ENCODE assay signal across 23 cellular contexts in the genomic region with DNA sequence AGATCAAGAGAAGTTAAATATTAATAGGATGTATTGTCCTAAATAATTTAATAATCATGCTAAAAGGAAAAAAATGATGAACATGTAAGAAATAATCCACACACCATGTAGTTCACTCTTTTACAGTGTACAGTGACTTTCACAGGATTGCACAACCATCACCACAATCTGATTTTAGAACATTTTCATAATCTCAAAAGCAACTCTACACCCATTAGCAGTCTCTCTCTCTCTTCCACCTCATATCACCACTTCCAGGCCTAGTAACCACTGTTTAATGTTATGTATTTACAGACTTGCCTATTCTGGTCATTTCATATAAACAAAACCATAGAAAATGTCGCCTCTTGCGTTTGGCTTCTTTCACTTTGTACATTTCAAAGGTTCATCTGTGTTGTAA.
A peak's percentile ranks its signal among the peaks of the same experiment; 100 is the strongest.
DNase-seq lines count a peak whose midpoint lies in the region; TF ChIP-seq lines count a peak whose summit lies in the region.
"Had no signal": no experiment of that assay in that cellular context is flagged by ENCODE, and none has a peak within 500 bp of the region (broad histone marks: within the 10 kb centered on the region; RNA-seq: fewer than 3 reads in every experiment).

No MANE protein-coding gene starts in this region.

- TF ChIP-seq CTCF in AG10803 (conservative IDR thresholded peaks at IDR 0.05; ENCODE audit: low read length) (no peak), fibroblast of pulmonary artery (IDR thresholded peaks at IDR 0.05; ENCODE audit: low read length, missing control alignments) (no peak)

- H3K4me3 ChIP-seq in AG10803 (ENCODE audit: low read length) (no peak overlapping the region), fibroblast of pulmonary artery (replicated peaks; ENCODE audit: low read depth, low read length) (no peak overlapping the region)
- H3K4me3 ChIP-seq: HAP-1 had no signal

- peak; percentile 5 for DNase-seq in AG10803 (ENCODE audit: low read depth)
- peak; percentile 27 for DNase-seq in H4 (ENCODE audit: low spot score)
- DNase-seq in OCI-M1 (lab: John Stamatoyannopoulos, UW), result peak; percentile 59
- peak; percentile 6 for DNase-seq in fibroblast of pulmonary artery (ENCODE audit: low read depth)
- no peak for DNase-seq in GM03348 (ENCODE audit: low spot score)
- DNase-seq in stimulated activated CD8-positive, alpha-beta memory T cell treated with anti-CD3 and anti-CD28 coated beads, Interleukin-4, amount 100 ng/mL, for 48 hours, result no peak
- no peak for DNase-seq in NCI-H146 (lab: John Stamatoyannopoulos, UW)
- DNase-seq: activated CD4-positive, alpha-beta memory T cell treated with anti-CD3 and anti-CD28 coated beads, Interleukin-2, amount 10 ng/mL, durations not matched to agents 7 days and 5 days; activated naive CD4-positive, alpha-beta T cell treated with Interleukin-2 at 50 U/mL for 16 hours; CD4-positive, alpha-beta T cell; DMS79; effector CD8-positive, alpha-beta T cell; left cardiac atrium; mesendoderm; MM.1S; naive thymus-derived CD4-positive, alpha-beta T cell; NCI-H187 treated with DMSO at 0.1 percent for 48 hours; NCI-H2227 treated with DMSO at 0.1 percent for 48 hours; NCI-H82; stimulated activated CD4-positive, alpha-beta T cell treated with anti-CD3 and anti-CD28 coated beads, Interleukin-1b, Interleukin-23, amount 100 ng/mL, for 48 hours; stimulated activated naive CD4-positive, alpha-beta T cell treated with Interleukin-2 at 50 U/mL for 16 hours; T1000 had no signal

Comparison
In these comparisons a context has a peak if more than half of its experiments do, and no peak if none do; other contexts are left out.
1. DNase-seq: peak in AG10803 (single experiment), H4 (single experiment), OCI-M1 (single experiment) and fibroblast of pulmonary artery (single experiment); none in GM03348 (single experiment), stimulated activated CD8-positive, alpha-beta memory T cell treated with anti-CD3 and anti-CD28 coated beads, Interleukin-4, amount 100 ng/mL, for 48 hours (single experiment) and NCI-H146 (single experiment).